ENCODE assay signal across 32 cellular contexts in the genomic region with DNA sequence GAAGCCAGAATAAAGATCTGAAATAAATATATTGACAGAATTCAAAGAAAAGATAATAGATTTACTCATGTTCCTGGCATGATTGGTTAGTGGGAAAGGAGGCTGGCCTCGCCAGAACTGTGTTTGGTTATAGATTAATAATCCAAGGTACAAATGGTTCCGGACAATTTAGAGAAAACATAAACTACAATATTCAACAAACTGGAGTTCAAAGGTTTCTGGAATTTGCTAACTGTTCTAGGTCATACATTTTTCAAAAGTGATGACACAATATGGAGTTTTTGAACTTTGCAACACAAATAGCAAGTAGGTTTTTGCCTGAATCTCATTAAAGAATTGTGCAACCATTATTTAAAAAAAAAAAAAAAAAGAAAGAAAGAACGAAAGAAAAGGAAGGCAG.
DNase-seq lines count a peak whose midpoint lies in the region; ATAC-seq, FAIRE-seq and TF ChIP-seq lines count a peak whose summit lies in the region.
"Had no signal": no experiment of that assay in that cellular context is flagged by ENCODE, and none has a peak within 500 bp of the region (broad histone marks: within the 10 kb centered on the region; RNA-seq: fewer than 3 reads in every experiment).

No MANE protein-coding gene starts in this region.

- POLR2A ChIA-PET in HepG2 (lab: Yijun Ruan, JAX) = no interaction called here

- TF ChIP-seq POLR2A in HepG2 (IDR thresholded peaks at IDR 0.05; ENCODE audit: insufficient read depth in 1 of 2, low read depth in 2 of 2, low read length in 2 of 2) = no peak

- no peak for TF ChIP-seq RAD21 in HepG2 (CRISPR knock-in tag; IDR thresholded peaks at IDR 0.05)

- H3K36me3 ChIP-seq in GM23248 (ENCODE audit: low read depth) = no peaks in the 10 kb centered on the region
- no peaks in the 10 kb centered on the region for H3K36me3 ChIP-seq in HepG2 (replicated peaks in 1 of 2; ENCODE audit: control insufficient read depth in 1 of 2, insufficient read depth in 2 of 2, low read length in 2 of 2)
- no peaks in the 10 kb centered on the region for H3K36me3 ChIP-seq in subcutaneous abdominal adipose tissue (ENCODE audit: control insufficient read depth in 5 of 5, insufficient read depth in 5 of 5, low read length in 5 of 5)
- H3K36me3 ChIP-seq: brain microvascular endothelial cell, esophagus squamous epithelium, heart left ventricle, lower lobe of right lung, Peyer's patch had no signal

- BruUV-seq in HepG2 (replicated peaks; lab: Mats Ljungman, UMichigan) = no TSS peak

- H3F3A ChIP-seq in GM23248 (ENCODE audit: insufficient read depth) = peaks cover 19% of the 10 kb centered on the region

- WGBS in GM23248 (ENCODE audit: low coverage in 1 of 2, low lambda C conversion rate in 2 of 2, missing lambda C conversion rate in 2 of 2), 2 experiments = 9 to 11% methylated on average over 3 of the region's 3 CpGs
- WGBS in HepG2 (ENCODE audit: low lambda C conversion rate) = under 1% methylated on average over 3 of the region's 3 CpGs

- H4K20me1 ChIP-seq in GM23248 (ENCODE audit: insufficient read depth) = no peaks in the 10 kb centered on the region
- H4K20me1 ChIP-seq in HepG2 (ENCODE audit: insufficient read depth, low read length) = no peaks in the 10 kb centered on the region

- H3K9ac ChIP-seq in GM23248 (no peak overlapping the region), HepG2 (ENCODE audit: insufficient read depth, low read depth, low read length) (no peak overlapping the region), subcutaneous abdominal adipose tissue (ENCODE audit: low read length in 5 of 5) (peak overlapping the region in 1 of 5 donors; percentile 33)

- H3K4me1 ChIP-seq in GM23248 (ENCODE audit: insufficient read depth) = peaks cover 11% of the 10 kb centered on the region
- H3K4me1 ChIP-seq in HepG2 (ENCODE audit: insufficient read depth, low read length) = peaks cover 28% of the 10 kb centered on the region
- peaks cover 0 to 12% (median 5%) of the 10 kb centered on the region in 5 donors for H3K4me1 ChIP-seq in subcutaneous abdominal adipose tissue (ENCODE audit: control insufficient read depth in 5 of 5, insufficient read depth in 5 of 5, low read length in 5 of 5)
- H3K4me1 ChIP-seq: heart left ventricle, lower lobe of right lung, Peyer's patch, psoas muscle had no signal

- H3K9me3 ChIP-seq in GM23248 (ENCODE audit: low read depth) (no peaks in the 10 kb centered on the region), HepG2 (ENCODE audit: low read length) (peaks cover 20% of the 10 kb centered on the region), subcutaneous abdominal adipose tissue (ENCODE audit: control insufficient read depth in 5 of 5, low read length in 5 of 5) (no peaks in the 10 kb centered on the region)
- H3K9me3 ChIP-seq: esophagus squamous epithelium, lower lobe of right lung, Peyer's patch, psoas muscle had no signal

- TF ChIP-seq EP300 in HepG2 (IDR thresholded peaks at IDR 0.05; ENCODE audit: low read depth in 2 of 2, low read length in 2 of 2) = peak in 1 of 2 experiments; percentile 57; a peak in 2 of 4 replicates
- TF ChIP-seq EP300 in HepG2 (CRISPR knock-in tag; IDR thresholded peaks at IDR 0.05; ENCODE audit: borderline replicate concordance) = no peak

- H3K79me2 ChIP-seq in GM23248 (ENCODE audit: insufficient read depth) (no peaks in the 10 kb centered on the region), HepG2 (ENCODE audit: insufficient read depth, low read length) (no peaks in the 10 kb centered on the region)

- H3K4me3 ChIP-seq in GM23248 = no peak overlapping the region
- no peak overlapping the region for H3K4me3 ChIP-seq in HepG2 (replicated peaks in 1 of 3; ENCODE audit: insufficient read depth in 1 of 3, low read depth in 2 of 3, low read length in 3 of 3)
- no peak overlapping the region for H3K4me3 ChIP-seq in subcutaneous abdominal adipose tissue (ENCODE audit: low read depth in 1 of 5, low read length in 5 of 5)
- H3K4me3 ChIP-seq: dorsolateral prefrontal cortex, esophagus squamous epithelium, heart left ventricle, lower lobe of right lung, Peyer's patch, psoas muscle had no signal

- no peak for TF ChIP-seq CTCF in HepG2 (CRISPR knock-in tag; IDR thresholded peaks at IDR 0.05)

- intact Hi-C loops in HepG2 (cut with micrococcal nuclease; ENCODE audit: unreplicated experiment) = no loop called here

- H3K4me2 ChIP-seq in GM23248 (ENCODE audit: unreplicated experiment) (no peak overlapping the region), HepG2 (ENCODE audit: low read depth, low read length) (no peak overlapping the region)

- in situ Hi-C loops in GM23248 (cut with MboI) = no loop called here
- in situ Hi-C loops in HepG2 (cut with HindIII; ENCODE audit: extremely low pct_ligation_motif_present, low pct_unique_long_range_greater_than_20kb) = no loop called here

- H2AFZ ChIP-seq in GM23248 (no peak overlapping the region), HepG2 (ENCODE audit: low read length) (no peak overlapping the region)

- H3K27me3 ChIP-seq in GM23248 (replicated peaks; ENCODE audit: insufficient read depth) = no peaks in the 10 kb centered on the region
- H3K27me3 ChIP-seq in HepG2 (ENCODE audit: control insufficient read depth in 1 of 2, insufficient read depth in 2 of 2, low read length in 2 of 2) = no peaks in the 10 kb centered on the region
- no peaks in the 10 kb centered on the region for H3K27me3 ChIP-seq in subcutaneous abdominal adipose tissue (ENCODE audit: control insufficient read depth in 5 of 5, insufficient read depth in 4 of 5, low read length in 5 of 5)
- H3K27me3 ChIP-seq: brain microvascular endothelial cell, esophagus squamous epithelium, heart left ventricle, Peyer's patch had no signal

- ATAC-seq in HepG2 = peak; percentile 86
- ATAC-seq in HG02885 (IDR thresholded peaks at IDR 0.05; ENCODE audit: poor library complexity, unreplicated experiment) = no peak
- no peak for ATAC-seq in GM18511 (IDR thresholded peaks at IDR 0.05; ENCODE audit: unreplicated experiment)
- ATAC-seq: heart left ventricle, lower lobe of right lung, natural killer cell, psoas muscle had no signal

- peak; percentile 46 for FAIRE-seq in HepG2 (lab: Jason Lieb, UNC)
- FAIRE-seq: endometrium, G401.6, urothelium cell line had no signal

- H3K27ac ChIP-seq in GM23248 (no peak overlapping the region), HepG2 (ENCODE audit: extremely low read length, insufficient read depth, low read length) (peak overlapping the region; percentile 19), subcutaneous abdominal adipose tissue (ENCODE audit: low read depth, low read length) (peak overlapping the region; percentile 81)
- H3K27ac ChIP-seq: brain microvascular endothelial cell, C4-2B, dorsolateral prefrontal cortex, heart left ventricle, lower lobe of right lung, psoas muscle had no signal

- no peaks in the 10 kb centered on the region for H3K9me2 ChIP-seq in GM23248 (ENCODE audit: insufficient read depth)

- peak; percentile 51 for DNase-seq in GM23248
- DNase-seq in fibroblast of peridontal ligament (ENCODE audit: extremely low read depth) = peak; percentile 7
- peak; percentile 75 for DNase-seq in HepG2 (ENCODE audit: low spot score)
- DNase-seq in HuH-7 (ENCODE audit: low spot score) = no peak
- DNase-seq: activated CD4-positive, alpha-beta memory T cell treated with anti-CD3 and anti-CD28 coated beads for 36 hours; activated CD4-positive, CD25-positive, alpha-beta regulatory T cell treated with anti-CD3 and anti-CD28 coated beads, Interleukin-2, amount 50 U/mL, for 72 hours; activated CD8-positive, alpha-beta memory T cell treated with anti-CD3 and anti-CD28 coated beads, Interleukin-2, amount 50 U/mL, for 4 hours; activated naive CD4-positive, alpha-beta T cell treated with Interleukin-2 at 50 U/mL for 16 hours; amniotic stem cell; brain microvascular endothelial cell; DMS79; dorsolateral prefrontal cortex; esophagus squamous epithelium; heart left ventricle; lower lobe of right lung; natural killer cell; NCI-H1048; NCI-H1694; NCI-H774; nucleus accumbens; Peyer's patch; psoas muscle; SHP77 treated with DMSO at 0.1 percent for 48 hours; stimulated activated naive CD4-positive, alpha-beta T cell; T-helper 2 cell had no signal

- CTCF ChIA-PET in HepG2 (lab: Yijun Ruan, JAX; ENCODE audit: low intra/inter-chr PET ratio, low total read pairs) = no interaction called here

TF ChIP-seq in HepG2, 621 proteins besides CTCF, POLR2A, EP300 and RAD21 (continues in another document):
- TF ChIP-seq RARA (CRISPR knock-in tag; IDR thresholded peaks at IDR 0.05) = peak; percentile 57; the same call in 1 of the 2 replicates
- TF ChIP-seq, protein P1, sequence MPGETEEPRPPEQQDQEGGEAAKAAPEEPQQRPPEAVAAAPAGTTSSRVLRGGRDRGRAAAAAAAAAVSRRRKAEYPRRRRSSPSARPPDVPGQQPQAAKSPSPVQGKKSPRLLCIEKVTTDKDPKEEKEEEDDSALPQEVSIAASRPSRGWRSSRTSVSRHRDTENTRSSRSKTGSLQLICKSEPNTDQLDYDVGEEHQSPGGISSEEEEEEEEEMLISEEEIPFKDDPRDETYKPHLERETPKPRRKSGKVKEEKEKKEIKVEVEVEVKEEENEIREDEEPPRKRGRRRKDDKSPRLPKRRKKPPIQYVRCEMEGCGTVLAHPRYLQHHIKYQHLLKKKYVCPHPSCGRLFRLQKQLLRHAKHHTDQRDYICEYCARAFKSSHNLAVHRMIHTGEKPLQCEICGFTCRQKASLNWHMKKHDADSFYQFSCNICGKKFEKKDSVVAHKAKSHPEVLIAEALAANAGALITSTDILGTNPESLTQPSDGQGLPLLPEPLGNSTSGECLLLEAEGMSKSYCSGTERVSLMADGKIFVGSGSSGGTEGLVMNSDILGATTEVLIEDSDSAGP (CRISPR knock-in tag; IDR thresholded peaks at IDR 0.05; ENCODE audit: borderline replicate concordance) = no peak
- TF ChIP-seq, protein P2, sequence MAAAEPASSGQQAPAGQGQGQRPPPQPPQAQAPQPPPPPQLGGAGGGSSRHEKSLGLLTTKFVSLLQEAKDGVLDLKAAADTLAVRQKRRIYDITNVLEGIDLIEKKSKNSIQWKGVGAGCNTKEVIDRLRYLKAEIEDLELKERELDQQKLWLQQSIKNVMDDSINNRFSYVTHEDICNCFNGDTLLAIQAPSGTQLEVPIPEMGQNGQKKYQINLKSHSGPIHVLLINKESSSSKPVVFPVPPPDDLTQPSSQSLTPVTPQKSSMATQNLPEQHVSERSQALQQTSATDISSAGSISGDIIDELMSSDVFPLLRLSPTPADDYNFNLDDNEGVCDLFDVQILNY (CRISPR knock-in tag; conservative IDR thresholded peaks at IDR 0.05) = no peak
- TF ChIP-seq U2AF2 (IDR thresholded peaks at IDR 0.05; ENCODE audit: low read depth, low read length) = no peak
